13 cellular contexts compared by ENCODE assay signal in the genomic region with DNA sequence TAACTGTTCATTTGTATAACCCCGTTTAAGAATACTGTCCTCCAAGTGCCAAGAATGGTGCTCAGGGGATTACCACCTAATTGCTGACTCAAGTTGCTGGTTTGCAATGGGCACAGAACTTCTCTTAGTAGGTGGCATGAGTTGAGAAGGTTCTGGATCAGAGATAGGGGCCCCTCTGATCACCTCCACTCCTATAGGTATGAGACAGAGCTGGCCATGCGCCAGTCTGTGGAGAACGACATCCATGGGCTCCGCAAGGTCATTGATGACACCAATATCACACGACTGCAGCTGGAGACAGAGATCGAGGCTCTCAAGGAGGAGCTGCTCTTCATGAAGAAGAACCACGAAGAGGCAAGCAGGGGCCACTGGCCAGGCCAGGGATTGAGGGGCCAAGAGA. TPM values are rescaled to one million over a fixed set of nuclear protein-coding genes. Genes with fewer than 3 reads are reported as not detected.
DNase-seq lines count a peak whose midpoint lies in the region; ATAC-seq and TF ChIP-seq lines count a peak whose summit lies in the region.
"Had no signal": no experiment of that assay in that cellular context is flagged by ENCODE, and none has a peak within 500 bp of the region (broad histone marks: within the 10 kb centered on the region; RNA-seq: fewer than 3 reads in every experiment).

No MANE protein-coding gene starts in this region.

- H3K36me3 ChIP-seq in cardiac muscle cell (peaks cover 14% of the 10 kb centered on the region), heart right ventricle (no peaks in the 10 kb centered on the region), liver (ENCODE audit: control insufficient read depth in 4 of 4, insufficient read depth in 3 of 4, low read depth in 1 of 4, low read length in 3 of 4) (peaks cover 7 to 27% (median 21%) of the 10 kb centered on the region in 4 donors), upper lobe of left lung (peaks cover 0 to 14% (median 5%) of the 10 kb centered on the region in 4 donors)
- H3K36me3 ChIP-seq: gastroesophageal sphincter had no signal

- H3K27ac ChIP-seq in cardiac muscle cell: peak overlapping the region; percentile 97
- no peak overlapping the region for H3K27ac ChIP-seq in heart right ventricle
- peak overlapping the region; percentile 98 for H3K27ac ChIP-seq in liver (ENCODE audit: low read depth in 1 of 2, low read length in 2 of 2)
- peak overlapping the region; percentile 87 to 92 (median 88) for H3K27ac ChIP-seq in upper lobe of left lung

- TF ChIP-seq EP300 in upper lobe of left lung (IDR thresholded peaks at IDR 0.05): no peak

- H3K4me1 Mint-ChIP-seq in central memory CD8-positive, alpha-beta T cell: no peaks in the 10 kb centered on the region

- no peak for DNase-seq in cardiac muscle cell (ENCODE audit: low read depth in 1 of 2, low spot score in 1 of 2)
- no peak for DNase-seq in heart right ventricle
- DNase-seq in central memory CD8-positive, alpha-beta T cell (ENCODE audit: low spot score in 2 of 2): no peak
- no peak for DNase-seq in upper lobe of left lung
- no peak for DNase-seq in lower leg skin (ENCODE audit: low spot score in 2 of 2)
- DNase-seq in stimulated activated naive CD4-positive, alpha-beta T cell (lab: John Stamatoyannopoulos, UW): no peak
- DNase-seq: amygdala, GF-D8, NCI-H1092 treated with DMSO at 0.1 percent for 48 hours had no signal

- TF ChIP-seq RAD21 in liver (IDR thresholded peaks at IDR 0.05): no peak

- TF ChIP-seq CTCF in cardiac muscle cell (IDR thresholded peaks at IDR 0.05; ENCODE audit: low read depth, low read length) (no peak), heart right ventricle (IDR thresholded peaks at IDR 0.05) (no peak), liver (IDR thresholded peaks at IDR 0.05; ENCODE audit: low read depth, low read length, missing input control) (no peak), upper lobe of left lung (IDR thresholded peaks at IDR 0.05) (no peak), lower leg skin (IDR thresholded peaks at IDR 0.05) (no peak)

- H3K4me3 Mint-ChIP-seq in central memory CD8-positive, alpha-beta T cell: peak overlapping the region; percentile 74
- H3K4me3 Mint-ChIP-seq: stimulated activated naive CD8-positive, alpha-beta T cell treated with anti-CD3 and anti-CD28 coated beads, Interleukin-15, Interleukin-2, amounts not matched to agents 100 ng/mL and 50 ng/mL, for 24 hours had no signal

- no peaks in the 10 kb centered on the region for H3K27me3 ChIP-seq in cardiac muscle cell
- H3K27me3 ChIP-seq in heart right ventricle: peaks cover 0 to 21% (median 14%) of the 10 kb centered on the region in 7 donors
- no peaks in the 10 kb centered on the region for H3K27me3 ChIP-seq in liver (ENCODE audit: control insufficient read depth in 4 of 4, insufficient read depth in 4 of 4, low read length in 3 of 4)
- peaks cover 0 to 6% (median 0%) of the 10 kb centered on the region in 4 donors for H3K27me3 ChIP-seq in upper lobe of left lung

- no peaks in the 10 kb centered on the region for H3K36me3 Mint-ChIP-seq in central memory CD8-positive, alpha-beta T cell (ENCODE audit: insufficient read depth)

- H3K27ac Mint-ChIP-seq in central memory CD8-positive, alpha-beta T cell (ENCODE audit: low read depth): no peak overlapping the region
- H3K27ac Mint-ChIP-seq: stimulated activated naive CD8-positive, alpha-beta T cell treated with anti-CD3 and anti-CD28 coated beads, Interleukin-15, Interleukin-2, amounts not matched to agents 100 ng/mL and 50 ng/mL, for 24 hours had no signal

- H3K9me3 ChIP-seq in cardiac muscle cell (ENCODE audit: low read depth) (no peaks in the 10 kb centered on the region), heart right ventricle (no peaks in the 10 kb centered on the region), liver (ENCODE audit: control insufficient read depth in 4 of 4, low read length in 3 of 4) (no peaks in the 10 kb centered on the region), upper lobe of left lung (no peaks in the 10 kb centered on the region)
- H3K9me3 ChIP-seq: gastroesophageal sphincter had no signal

- H3K4me3 ChIP-seq in cardiac muscle cell (peak overlapping the region; percentile 86), heart right ventricle (no peak overlapping the region), liver (ENCODE audit: low read depth in 1 of 3, low read length in 3 of 3) (peak overlapping the region; percentile 73 to 90 (median 75)), upper lobe of left lung (peak overlapping the region in 3 of 4 donors; percentile 57 to 68 (median 60)), lower leg skin (ENCODE audit: low read depth, poor library complexity, severe bottlenecking) (no peak overlapping the region)

- peak overlapping the region; percentile 77 to 90 for H3K9ac ChIP-seq in liver (ENCODE audit: low read depth in 1 of 2, low read length in 2 of 2)

- ATAC-seq in heart right ventricle (no peak), upper lobe of left lung (ENCODE audit: low FRiP score in 2 of 2) (no peak), HG03354 (IDR thresholded peaks at IDR 0.05; ENCODE audit: poor library complexity, severe bottlenecking, unreplicated experiment) (no peak)
- no peak for ATAC-seq in central memory CD8-positive, alpha-beta T cell (replicated peaks; ENCODE audit: extremely low read depth, poor library complexity, severe bottlenecking)
- ATAC-seq: gastroesophageal sphincter had no signal

- WGBS in heart right ventricle, 2 donors: 73 to 79% methylated on average over 7 of the region's 7 CpGs
- WGBS in liver: 57% methylated on average over 7 of the region's 7 CpGs
- WGBS in upper lobe of left lung, 2 donors: 72 to 81% methylated on average over 7 of the region's 7 CpGs
- 80 to 84% methylated on average over 7 of the region's 7 CpGs for WGBS in lower leg skin, 2 donors

- no peaks in the 10 kb centered on the region for H3K9me3 Mint-ChIP-seq in central memory CD8-positive, alpha-beta T cell
- H3K9me3 Mint-ChIP-seq: stimulated activated naive CD8-positive, alpha-beta T cell treated with anti-CD3 and anti-CD28 coated beads, Interleukin-15, Interleukin-2, amounts not matched to agents 100 ng/mL and 50 ng/mL, for 24 hours had no signal

- H3K27me3 Mint-ChIP-seq in central memory CD8-positive, alpha-beta T cell: peaks cover 4% of the 10 kb centered on the region
- H3K27me3 Mint-ChIP-seq: stimulated activated naive CD8-positive, alpha-beta T cell treated with anti-CD3 and anti-CD28 coated beads, Interleukin-15, Interleukin-2, amounts not matched to agents 100 ng/mL and 50 ng/mL, for 24 hours had no signal

- intact Hi-C loops in heart right ventricle (cut with DNase I) (no loop called here), lower leg skin (cut with DNase I; ENCODE audit: low total_unique reads) (no loop called here)

- H3K4me1 ChIP-seq in cardiac muscle cell (ENCODE audit: low read depth): peaks cover 25% of the 10 kb centered on the region
- H3K4me1 ChIP-seq in heart right ventricle: peaks cover 0 to 22% (median 4%) of the 10 kb centered on the region in 9 donors
- H3K4me1 ChIP-seq in liver (ENCODE audit: control insufficient read depth in 4 of 4, insufficient read depth in 4 of 4, low read length in 3 of 4): peaks cover 4 to 49% (median 36%) of the 10 kb centered on the region in 4 donors
- peaks cover 3 to 24% (median 15%) of the 10 kb centered on the region in 4 donors for H3K4me1 ChIP-seq in upper lobe of left lung

- TF ChIP-seq POLR2A in upper lobe of left lung (IDR thresholded peaks at IDR 0.05): no peak
- no peak for TF ChIP-seq POLR2A in lower leg skin (IDR thresholded peaks at IDR 0.05)

TF ChIP-seq in liver, 16 proteins besides CTCF, POLR2A, EP300 and RAD21 (continues in another document):
- TF ChIP-seq, protein P1, sequence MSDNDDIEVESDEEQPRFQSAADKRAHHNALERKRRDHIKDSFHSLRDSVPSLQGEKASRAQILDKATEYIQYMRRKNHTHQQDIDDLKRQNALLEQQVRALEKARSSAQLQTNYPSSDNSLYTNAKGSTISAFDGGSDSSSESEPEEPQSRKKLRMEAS (IDR thresholded peaks at IDR 0.05): no peak
- no peak for TF ChIP-seq HNF4G (IDR thresholded peaks at IDR 0.05)
- no peak for TF ChIP-seq EGR1 (IDR thresholded peaks at IDR 0.05; ENCODE audit: low read depth in 2 of 2)

RNA-seq across cellular contexts. Expression of a gene that starts 1.6 kb away (rescaled TPM):
- total RNA-seq in cardiac muscle cell (310 and 601 TPM in 2 replicates), heart right ventricle (10 to 100 TPM in 1 of 10 donors, 1 to 10 TPM in 9; 2.8 to 20.9 (median 6.4) TPM), liver (100 to 1,000 TPM in 1 of 2 donors, 10 to 100 TPM in 1; 90.3 to 278 TPM), upper lobe of left lung (1,000 to 10,000 TPM in 1 of 6 donors, 100 to 1,000 TPM in 4, 10 to 100 TPM in 1; 99.5 to 1,221 (median 355) TPM), lower leg skin (10 to 100 TPM; 23.3 to 97.2 (median 70.9) TPM)
- polyA plus RNA-seq in cardiac muscle cell (472 and 838 TPM in 2 replicates), heart right ventricle (10 to 100 TPM in 1 of 2 donors, 1 to 10 TPM in 1; 7.8 to 13.1 TPM), liver (100 to 1,000 TPM; 239 to 358 TPM)

RNA-seq across cellular contexts. Expression of a gene that starts 45.7 kb away (rescaled TPM):
- total RNA-seq in cardiac muscle cell: 480 and 946 TPM in 2 replicates
- polyA plus RNA-seq in cardiac muscle cell: 728 and 1,480 TPM in 2 replicates
- 100 to 1,000 TPM in 6 of 10 donors, 10 to 100 TPM in 4; 52.1 to 150 (median 109) TPM for total RNA-seq in heart right ventricle
- 100 to 1,000 TPM; 153 to 161 TPM for polyA plus RNA-seq in heart right ventricle
- 100 to 1,000 TPM; 128 to 171 TPM for total RNA-seq in liver
- 100 to 1,000 TPM; 225 to 383 TPM for polyA plus RNA-seq in liver
- total RNA-seq in upper lobe of left lung: 1,000 to 10,000 TPM in 1 of 6 donors, 100 to 1,000 TPM in 4, 10 to 100 TPM in 1; 90.1 to 1,458 (median 358) TPM
- 10 to 100 TPM; 18.1 to 96.0 (median 58.2) TPM for total RNA-seq in lower leg skin

RNA-seq across cellular contexts. Expression of a gene that starts 55.7 kb away (rescaled TPM):
- total RNA-seq in cardiac muscle cell (374 and 722 TPM in 2 replicates), heart right ventricle (100 to 1,000 TPM; 364 to 477 (median 431) TPM), liver (100 to 1,000 TPM; 264 to 273 TPM), upper lobe of left lung (100 to 1,000 TPM; 222 to 451 (median 363) TPM), lower leg skin (100 to 1,000 TPM; 499 to 623 (median 546) TPM)
- polyA plus RNA-seq in cardiac muscle cell (50.0 and 81.5 TPM in 2 replicates), heart right ventricle (10 to 100 TPM; 53.2 to 63.5 TPM), liver (10 to 100 TPM; 32.1 to 73.2 TPM)

Comparison
In these comparisons a context has a peak if more than half of its experiments do, and no peak if none do; other contexts are left out.
1. H3K27ac ChIP-seq: peak in cardiac muscle cell (single experiment), liver (2 of 2) and upper lobe of left lung (4 of 4); none in heart right ventricle (0 of 10).
2. H3K4me3 ChIP-seq: peak in cardiac muscle cell (single experiment), liver (3 of 3) and upper lobe of left lung (3 of 4); none in heart right ventricle (0 of 10) and lower leg skin (single experiment).